ENCODE assay signal across 26 cellular contexts in the genomic region with DNA sequence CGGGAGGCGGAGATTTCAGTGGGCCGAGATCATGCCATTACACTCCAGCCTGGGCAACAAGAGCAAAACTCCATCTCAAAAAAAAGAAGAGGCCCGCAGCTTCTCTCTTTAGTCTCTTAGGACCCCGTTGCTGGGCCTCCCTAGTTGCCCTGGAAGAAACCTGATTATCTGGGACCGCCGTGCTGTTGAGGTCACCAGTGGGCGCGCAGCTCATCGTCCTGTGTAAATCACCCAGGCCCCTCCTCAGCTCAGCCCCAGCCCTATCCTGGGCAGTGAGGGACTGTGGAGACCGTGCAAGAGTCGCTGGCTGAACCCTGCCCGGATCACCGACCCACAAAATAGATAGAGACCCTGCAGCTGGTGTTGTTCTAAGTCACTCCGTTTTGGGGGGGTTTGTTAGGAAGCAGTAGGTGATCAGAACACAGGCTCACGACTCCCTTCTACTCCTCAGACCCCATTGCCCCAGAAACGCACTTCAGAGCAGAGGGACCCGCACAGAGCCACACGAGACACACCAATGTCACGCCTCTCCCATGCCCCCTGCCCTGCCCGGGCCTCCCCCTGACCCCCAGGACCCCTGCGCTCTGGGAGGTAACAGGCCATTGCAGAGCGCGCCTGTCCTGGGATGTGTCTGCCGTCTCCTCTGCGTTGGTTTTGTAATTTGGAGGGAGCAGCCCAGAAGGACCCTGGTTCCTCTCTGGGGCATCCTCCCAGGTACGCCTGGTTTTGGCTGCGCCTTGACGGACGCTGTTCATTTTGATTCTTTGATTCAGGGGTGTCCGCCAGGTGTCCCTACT.
"Had no signal": no experiment of that assay in that cellular context is flagged by ENCODE, and none has a peak within 500 bp of the region (broad histone marks: within the 10 kb centered on the region; RNA-seq: fewer than 3 reads in every experiment).

No MANE protein-coding gene starts in this region.

- H3K27ac Mint-ChIP-seq: dendritic cell treated with granulocyte-macrophage colony-stimulating factor and Interleukin-4, amounts not matched to agents 40 ng/mL and 50 ng/mL, for 4 days; endodermal cell; naive thymus-derived CD4-positive, alpha-beta T cell; nephron; stimulated activated naive B cell treated with anti-CD40 and anti-IgM and Interleukin-4, amounts not matched to agents 10 μg/mL and 1 μg/mL and 100 μg/mL, for 72 hours; stimulated activated naive CD8-positive, alpha-beta T cell treated with anti-CD3 and anti-CD28 coated beads, Interleukin-15, Interleukin-2, amounts not matched to agents 100 ng/mL and 50 ng/mL, for 24 hours had no signal

- H3K4me3 Mint-ChIP-seq: central memory CD8-positive, alpha-beta T cell; dendritic cell treated with granulocyte-macrophage colony-stimulating factor and Interleukin-4, amounts not matched to agents 40 ng/mL and 50 ng/mL, for 4 days; endodermal cell; naive thymus-derived CD4-positive, alpha-beta T cell; nephron; stimulated activated naive B cell treated with anti-CD40 and anti-IgM and Interleukin-4, amounts not matched to agents 10 μg/mL and 1 μg/mL and 100 μg/mL, for 72 hours; stimulated activated naive CD8-positive, alpha-beta T cell treated with anti-CD3 and anti-CD28 coated beads, Interleukin-15, Interleukin-2, amounts not matched to agents 100 ng/mL and 50 ng/mL, for 24 hours had no signal

- H3K36me3 Mint-ChIP-seq: naive thymus-derived CD4-positive, alpha-beta T cell; stimulated activated naive B cell treated with anti-CD40 and anti-IgM and Interleukin-4, amounts not matched to agents 10 μg/mL and 1 μg/mL and 100 μg/mL, for 72 hours had no signal

- H3K4me1 Mint-ChIP-seq: central memory CD8-positive, alpha-beta T cell; endodermal cell; naive thymus-derived CD4-positive, alpha-beta T cell; nephron; stimulated activated naive B cell treated with anti-CD40 and anti-IgM and Interleukin-4, amounts not matched to agents 10 μg/mL and 1 μg/mL and 100 μg/mL, for 72 hours had no signal

- H3K4me1 ChIP-seq: colonic mucosa, gastrocnemius medialis, psoas muscle, transverse colon had no signal

- H3K9me3 Mint-ChIP-seq: central memory CD8-positive, alpha-beta T cell; dendritic cell treated with granulocyte-macrophage colony-stimulating factor and Interleukin-4, amounts not matched to agents 40 ng/mL and 50 ng/mL, for 4 days; endodermal cell; nephron; stimulated activated naive B cell treated with anti-CD40 and anti-IgM and Interleukin-4, amounts not matched to agents 10 μg/mL and 1 μg/mL and 100 μg/mL, for 72 hours; stimulated activated naive CD8-positive, alpha-beta T cell treated with anti-CD3 and anti-CD28 coated beads, Interleukin-15, Interleukin-2, amounts not matched to agents 100 ng/mL and 50 ng/mL, for 24 hours had no signal

- ATAC-seq: esophagus mucosa; gastrocnemius medialis; left colon; naive thymus-derived CD4-positive, alpha-beta T cell; psoas muscle; right cardiac atrium; stimulated activated naive B cell treated with anti-CD40 and anti-IgM and Interleukin-4, amounts not matched to agents 10 μg/mL and 1 μg/mL and 100 μg/mL, for 72 hours had no signal

- H3K27ac ChIP-seq: colonic mucosa, epithelial cell of prostate, gastrocnemius medialis, psoas muscle, skin epidermis, thoracic aorta, transverse colon had no signal

- H3K36me3 ChIP-seq: colonic mucosa, gastrocnemius medialis, thoracic aorta, transverse colon had no signal

- H3K4me3 ChIP-seq: colonic mucosa, gastrocnemius medialis, psoas muscle, skin epidermis, thoracic aorta, transverse colon had no signal

- DNase-seq: colonic mucosa; effector CD8-positive, alpha-beta T cell; endodermal cell; foreskin fibroblast; gastrocnemius medialis; head of caudate nucleus; left colon; mammary epithelial cell; mesendoderm; midbrain; nucleus accumbens; right cardiac atrium; stimulated activated CD4-positive, alpha-beta T cell treated with anti-CD3 and anti-CD28 coated beads, Interleukin-15, amount 100 ng/mL, for 24 hours; stimulated activated CD4-positive, alpha-beta T cell treated with anti-CD3 and anti-CD28 coated beads, Interleukin-2, amount 100 ng/mL, for 48 hours; stimulated activated naive B cell treated with anti-CD40 and anti-IgM and Interleukin-4, amounts not matched to agents 10 μg/mL and 1 μg/mL and 100 μg/mL, for 72 hours; transverse colon had no signal

- H3K9me3 ChIP-seq: colonic mucosa, gastrocnemius medialis, psoas muscle, thoracic aorta, transverse colon had no signal
